In the genomic region with DNA sequence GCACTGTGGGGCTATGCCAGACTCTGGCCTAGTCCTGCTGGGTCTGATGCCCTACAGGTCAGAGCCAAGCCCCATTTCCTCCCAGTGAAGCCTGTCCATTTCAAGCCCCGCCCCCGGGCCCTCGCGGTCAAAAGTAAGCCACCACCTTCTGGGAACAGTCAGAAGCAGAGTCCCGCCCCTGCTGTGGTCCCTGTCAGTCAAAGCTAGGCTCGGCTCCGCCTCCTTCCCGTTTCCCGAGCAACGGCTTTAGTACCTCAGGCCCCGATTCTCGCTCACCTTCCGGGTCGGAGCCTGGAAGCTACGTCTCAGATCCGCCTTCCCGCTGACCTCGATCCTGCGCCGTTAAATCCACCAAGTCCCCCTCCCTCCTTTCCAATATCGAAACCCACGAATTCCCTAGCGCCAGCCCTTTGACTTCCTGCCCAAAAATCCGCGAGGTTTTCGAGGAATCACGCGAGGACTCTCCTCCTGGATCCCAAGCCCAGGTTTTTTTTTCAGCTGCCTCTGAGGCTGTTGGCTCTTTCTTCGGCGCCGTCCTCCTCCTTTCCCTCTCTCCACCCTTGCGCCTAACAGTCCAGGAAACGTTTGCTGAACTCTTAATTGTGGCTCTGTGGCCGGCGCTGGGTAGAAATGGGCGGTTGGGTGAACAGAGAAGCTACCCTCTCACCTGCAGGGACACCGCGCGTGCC, we compare ENCODE assay signal across 8 cellular contexts. TPM values are rescaled to one million over a fixed set of nuclear protein-coding genes. Genes with fewer than 3 reads are reported as not detected.
DNase-seq lines count a peak whose midpoint lies in the region; ATAC-seq and TF ChIP-seq lines count a peak whose summit lies in the region.

No MANE protein-coding gene starts in this region.

- peaks cover under 1% of the 10 kb centered on the region; the same call in 1 of the 2 replicates for H3K36me3 ChIP-seq in PC-3 (ENCODE audit: low read depth, low read length)
- peaks cover 18 to 20% of the 10 kb centered on the region in 2 donors for H3K36me3 ChIP-seq in muscle layer of duodenum (ENCODE audit: control insufficient read depth in 1 of 2, insufficient read depth in 2 of 2, low read length in 2 of 2)

- CTCF ChIA-PET in PC-3 (lab: Charles Lee), result interaction anchor here (0.5 to 1.8 kb wide), 8 partner anchors 7 to 73 kb away, joined by 3 to 7 read pairs (median 5); a partner anchor contains a TSS

- DNase-seq in DMS114 treated with DMSO at 0.1 percent for 48 hours (lab: John Stamatoyannopoulos, UW; ENCODE audit: unreplicated experiment), result peak; percentile 97
- peak; percentile 95 for DNase-seq in PC-3
- peak; percentile 77 for DNase-seq in activated T-cell treated with anti-CD3 and anti-CD28 coated beads, Interleukin-2, amount 50 U/mL, for 4 hours
- peak; percentile 82 for DNase-seq in stimulated activated CD8-positive, alpha-beta memory T cell treated with anti-CD3 and anti-CD28 coated beads, Interleukin-7, amount 100 ng/mL, for 24 hours (ENCODE audit: low read depth)

- peak overlapping the region; percentile 62 for H3K4me3 ChIP-seq in PC-3 (ENCODE audit: low read length)
- H3K4me3 ChIP-seq in muscle layer of duodenum (ENCODE audit: low read depth in 1 of 2, low read length in 2 of 2), result peak overlapping the region; percentile 53 to 77

- intact Hi-C loops in PC-3 (cut with micrococcal nuclease), result loop anchor here (5.0 kb wide), 1 partner anchor 99 kb away; no protein-coding TSS in a partner anchor

- peaks cover 6% of the 10 kb centered on the region for H3K27me3 Mint-ChIP-seq in IgD-negative memory B cell
- H3K27me3 Mint-ChIP-seq in activated T-cell treated with anti-CD3 and anti-CD28 coated beads, Interleukin-2, amount 50 U/mL, for 4 hours (ENCODE audit: low read depth), result peaks cover 16% of the 10 kb centered on the region

- no peaks in the 10 kb centered on the region for H3K9me2 ChIP-seq in PC-3 (replicated peaks; ENCODE audit: low read length)

- H3K4me3 Mint-ChIP-seq in IgD-negative memory B cell, result peak overlapping the region; percentile 97 to 100 (median 98)
- peak overlapping the region; percentile 91 for H3K4me3 Mint-ChIP-seq in activated T-cell treated with anti-CD3 and anti-CD28 coated beads, Interleukin-2, amount 50 U/mL, for 4 hours

- peak overlapping the region; percentile 80 for H2AFZ ChIP-seq in PC-3 (ENCODE audit: low read length)

- POLR2A ChIA-PET in PC-3 (lab: Charles Lee; ENCODE audit: unreplicated experiment), result interaction anchor here (0.6 to 0.8 kb wide), 6 partner anchors 9 to 340 kb away, joined by 3 to 11 read pairs (median 5); no protein-coding TSS in a partner anchor

- no peaks in the 10 kb centered on the region for H3K79me2 ChIP-seq in PC-3 (ENCODE audit: low read length)

- no peaks in the 10 kb centered on the region for H4K20me1 ChIP-seq in PC-3 (ENCODE audit: low read length)

- H3K4me1 ChIP-seq in PC-3 (ENCODE audit: insufficient read depth, low read length) (peaks cover 16% of the 10 kb centered on the region), muscle layer of duodenum (ENCODE audit: control insufficient read depth in 1 of 2, insufficient read depth in 2 of 2, low read length in 2 of 2) (peaks cover 13% of the 10 kb centered on the region in 2 donors)

- H3K27ac ChIP-seq in PC-3 (ENCODE audit: low read length) (peak overlapping the region; percentile 62), muscle layer of duodenum (ENCODE audit: low read length) (peak overlapping the region; percentile 90)

- H3K27me3 ChIP-seq in PC-3 (ENCODE audit: low read length) (no peaks in the 10 kb centered on the region), muscle layer of duodenum (ENCODE audit: low read depth, low read length) (peaks cover 13% of the 10 kb centered on the region)

- no peaks in the 10 kb centered on the region for H3F3A ChIP-seq in PC-3 (ENCODE audit: low read length, unreplicated experiment)

- peak; percentile 89 for ATAC-seq in GM21528 (IDR thresholded peaks at IDR 0.05; ENCODE audit: low FRiP score, unreplicated experiment)
- peak; percentile 95 for ATAC-seq in PC-3
- peak; percentile 95 to 96 for ATAC-seq in activated T-cell treated with anti-CD3 and anti-CD28 coated beads, Interleukin-2, amount 50 U/mL, for 4 hours
- ATAC-seq in esophagus mucosa, result peak; percentile 91

- peaks cover 11 to 17% (median 16%) of the 10 kb centered on the region in 3 donors for H3K4me1 Mint-ChIP-seq in IgD-negative memory B cell
- H3K4me1 Mint-ChIP-seq in activated T-cell treated with anti-CD3 and anti-CD28 coated beads, Interleukin-2, amount 50 U/mL, for 4 hours (ENCODE audit: low read depth), result peaks cover 22% of the 10 kb centered on the region

- peaks cover 3% of the 10 kb centered on the region for H3K36me3 Mint-ChIP-seq in IgD-negative memory B cell
- peaks cover 7% of the 10 kb centered on the region for H3K36me3 Mint-ChIP-seq in activated T-cell treated with anti-CD3 and anti-CD28 coated beads, Interleukin-2, amount 50 U/mL, for 4 hours (ENCODE audit: insufficient read depth)

- peak overlapping the region; percentile 90 to 98 (median 96) for H3K27ac Mint-ChIP-seq in IgD-negative memory B cell

- H3K9me3 Mint-ChIP-seq in IgD-negative memory B cell, result no peaks in the 10 kb centered on the region
- H3K9me3 Mint-ChIP-seq in activated T-cell treated with anti-CD3 and anti-CD28 coated beads, Interleukin-2, amount 50 U/mL, for 4 hours, result no peaks in the 10 kb centered on the region

- H3K4me2 ChIP-seq in PC-3 (ENCODE audit: low read length), result peak overlapping the region; percentile 85

- TF ChIP-seq CTCF in PC-3 (conservative IDR thresholded peaks at IDR 0.05; ENCODE audit: low read depth, low read length), result no peak

- H3K9ac ChIP-seq in PC-3 (ENCODE audit: low read length), result peak overlapping the region; percentile 75

- BruUV-seq in PC-3 (replicated peaks; lab: Mats Ljungman, UMichigan), result TSS peak; percentile 89

- no peaks in the 10 kb centered on the region for H3K9me3 ChIP-seq in PC-3 (ENCODE audit: low read length)
- no peaks in the 10 kb centered on the region for H3K9me3 ChIP-seq in muscle layer of duodenum (ENCODE audit: control insufficient read depth in 1 of 2, low read length in 2 of 2)

RNA-seq across cellular contexts. Expression of a gene that starts 11.8 kb away (rescaled TPM):
- polyA plus RNA-seq in IgD-negative memory B cell, result 7.4 TPM
- total RNA-seq in PC-3 (2014; rRNA removed) (46.7 and 63.7 TPM in 2 replicates), esophagus mucosa (4.9 TPM)
- total RNA-seq in activated T-cell treated with anti-CD3 and anti-CD28 coated beads, Interleukin-2, amount 50 U/mL, for 4 hours, result 1 to 10 TPM; 8.7 to 9.8 (median 9.7) TPM

RNA-seq across cellular contexts. Expression of a gene that starts 11.9 kb away (rescaled TPM):
- polyA plus RNA-seq in IgD-negative memory B cell, result not detected
- total RNA-seq in PC-3 (2014; rRNA removed), result 2.5 and 2.8 TPM in 2 replicates
- under 1 TPM in 2 of 3 donors, not detected in 1; 0.05 to 0.26 TPM for total RNA-seq in activated T-cell treated with anti-CD3 and anti-CD28 coated beads, Interleukin-2, amount 50 U/mL, for 4 hours
- total RNA-seq in esophagus mucosa, result 0.04 TPM

RNA-seq across cellular contexts. Expression of a gene that starts 19.0 kb away (rescaled TPM):
- not detected for polyA plus RNA-seq in IgD-negative memory B cell
- total RNA-seq in PC-3 (2014; rRNA removed) (24.9 and 25.1 TPM in 2 replicates), esophagus mucosa (4.1 TPM)
- under 1 TPM in 1 of 3 donors, not detected in 2; 0.19 TPM for total RNA-seq in activated T-cell treated with anti-CD3 and anti-CD28 coated beads, Interleukin-2, amount 50 U/mL, for 4 hours

RNA-seq across cellular contexts. Expression of a gene that starts 43.2 kb away (rescaled TPM):
- polyA plus RNA-seq in IgD-negative memory B cell, result 17.5 TPM
- total RNA-seq in PC-3 (2014; rRNA removed) (58.3 and 67.2 TPM in 2 replicates), esophagus mucosa (23.0 TPM)
- total RNA-seq in activated T-cell treated with anti-CD3 and anti-CD28 coated beads, Interleukin-2, amount 50 U/mL, for 4 hours, result 10 to 100 TPM in 1 of 3 donors, 1 to 10 TPM in 2; 9.3 to 10.2 (median 9.8) TPM

RNA-seq across cellular contexts. Expression of a gene that starts 55.5 kb away (rescaled TPM):
- 13.6 TPM for polyA plus RNA-seq in IgD-negative memory B cell
- total RNA-seq in PC-3 (2014; rRNA removed) (7.5 and 8.0 TPM in 2 replicates), esophagus mucosa (5.7 TPM)
- 10 to 100 TPM; 49.8 to 55.5 (median 55.5) TPM for total RNA-seq in activated T-cell treated with anti-CD3 and anti-CD28 coated beads, Interleukin-2, amount 50 U/mL, for 4 hours

Comparison
In these comparisons a context has a peak if more than half of its experiments do, and no peak if none do; other contexts are left out.
1. Peak in every context shown above with its lines: DNase-seq, ATAC-seq, H3K4me3 ChIP-seq and H3K27ac ChIP-seq.